ENCODE assay signal across 8 cellular contexts in the genomic region with DNA sequence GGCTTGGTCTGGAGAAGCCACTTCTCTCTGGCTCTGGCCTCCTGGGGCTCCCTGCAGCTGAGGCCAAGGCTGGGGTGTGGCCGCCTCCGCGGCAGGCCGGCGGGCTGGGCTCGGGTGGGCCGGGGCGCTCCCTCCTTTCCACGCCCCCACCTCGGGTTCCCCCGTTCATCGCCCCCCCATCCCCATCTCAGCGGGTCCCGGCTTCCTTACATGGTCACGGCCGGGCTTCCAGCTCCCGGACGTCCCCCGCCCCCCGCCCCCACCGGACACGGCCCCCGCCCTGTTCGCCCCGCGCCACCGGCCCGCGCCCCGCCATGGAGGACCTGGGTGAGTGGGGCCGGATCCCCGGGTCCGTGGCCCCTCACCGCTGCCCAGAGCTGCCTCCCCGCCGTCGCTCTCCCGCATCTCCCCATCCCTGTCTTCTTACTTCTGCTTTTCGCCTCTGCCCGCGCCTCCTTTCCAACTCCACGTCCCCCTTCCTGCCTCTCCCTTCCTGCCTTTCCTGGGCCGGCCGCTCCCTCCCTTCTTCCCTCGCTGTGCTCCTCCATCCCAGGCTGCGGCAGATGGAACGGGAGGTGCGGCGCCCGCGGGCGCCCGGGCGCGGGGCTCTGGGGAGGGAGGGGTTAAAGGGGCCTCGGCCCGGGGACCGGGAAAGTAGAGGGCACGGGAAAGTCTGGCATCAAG. TPM values are rescaled to one million over a fixed set of nuclear protein-coding genes. Genes with fewer than 3 reads are reported as not detected.
DNase-seq lines count a peak whose midpoint lies in the region; ATAC-seq and TF ChIP-seq lines count a peak whose summit lies in the region.

A gene (plus strand): TSS at position 278 of the 684 bp plus-strand sequence. CDS start 37 bp downstream, at position 315.

- in situ Hi-C loops in Caki2 (cut with HindIII; ENCODE audit: low pct_unique_long_range_greater_than_20kb, low sequenced_read_pairs) (no loop called here), mammary epithelial cell (cut with MboI; ENCODE audit: low sequenced_read_pairs in 2 of 2) (loop anchor here (10.0 to 25.0 kb wide), 2 partner anchors 223 to 390 kb away; a partner anchor contains a TSS)

- no peaks in the 10 kb centered on the region for H3K79me2 ChIP-seq in mammary epithelial cell (ENCODE audit: insufficient read depth, low read length)

- dilution Hi-C loops in mammary epithelial cell (cut with HindIII; ENCODE audit: low sequenced_read_pairs) = loop anchor here (25.0 kb wide), 1 partner anchor 285 kb away; a partner anchor contains a TSS

- peaks cover 8% of the 10 kb centered on the region for H3K4me1 ChIP-seq in mammary epithelial cell (ENCODE audit: insufficient read depth, low read length)

- peak within 1 kb of the TSS; percentile 92 for H2AFZ ChIP-seq in mammary epithelial cell (ENCODE audit: low read depth, low read length)

- CTCF ChIA-PET in mammary epithelial cell (lab: Charles Lee; ENCODE audit: low non-redundant PET) = interaction anchor here (0.6 to 0.7 kb wide), 2 partner anchors 10 to 11 kb away, joined by 3 to 5 read pairs; no protein-coding TSS in a partner anchor

- H3K36me3 ChIP-seq in mammary epithelial cell (ENCODE audit: insufficient read depth, low read length) = peaks cover 10% of the 10 kb centered on the region

- intact Hi-C loops in mammary epithelial cell (cut with micrococcal nuclease) = loop anchor here (1.0 to 2.0 kb wide), 3 partner anchors 13 to 397 kb away; a partner anchor contains a TSS

- H3K9me3 ChIP-seq in mammary epithelial cell (replicated peaks; ENCODE audit: insufficient read depth, low read length) = no peaks in the 10 kb centered on the region

- ATAC-seq in HG02981 (IDR thresholded peaks at IDR 0.05; ENCODE audit: unreplicated experiment) (no peak), GM19455 (IDR thresholded peaks at IDR 0.05; ENCODE audit: unreplicated experiment) (no peak), GM19023 (IDR thresholded peaks at IDR 0.05; ENCODE audit: unreplicated experiment) (no peak)

- H4K20me1 ChIP-seq in mammary epithelial cell (ENCODE audit: insufficient read depth, low read length) = no peaks in the 10 kb centered on the region

- DNase-seq in Caki2 (ENCODE audit: low read depth) = peak; percentile 49
- DNase-seq in NCI-H146 (lab: John Stamatoyannopoulos, UW) = peak; percentile 65
- peak; percentile 50 for DNase-seq in mammary epithelial cell
- DNase-seq in iPS-NIHi11 (ENCODE audit: low spot score) = peak; percentile 72

- TF ChIP-seq CTCF in mammary epithelial cell (conservative IDR thresholded peaks at IDR 0.05 in 1 of 2, IDR thresholded peaks at IDR 0.05 in 1 of 2; ENCODE audit: extremely low read depth in 1 of 2, insufficient read depth in 1 of 2, low read depth in 1 of 2, low read length in 2 of 2) = no peak

- H3K4me3 ChIP-seq in mammary epithelial cell (replicated peaks in 1 of 3; ENCODE audit: insufficient read depth in 1 of 3, low read depth in 2 of 3, low read length in 3 of 3) = peak within 1 kb of the TSS; percentile 69 to 75 (median 72)
- H3K4me3 ChIP-seq in skin epidermis = peak within 1 kb of the TSS; percentile 44 to 65 (median 49)

- no peaks in the 10 kb centered on the region for H3K27me3 ChIP-seq in mammary epithelial cell (ENCODE audit: insufficient read depth, low read length)

- BruUV-seq in mammary epithelial cell (replicated peaks; lab: Mats Ljungman, UMichigan) = no TSS peak

- H3K4me2 ChIP-seq in mammary epithelial cell (ENCODE audit: insufficient read depth, low read depth, low read length) = peak within 1 kb of the TSS; percentile 88

- H3K9ac ChIP-seq in mammary epithelial cell (ENCODE audit: insufficient read depth, low read length) = peak within 1 kb of the TSS; percentile 43

- H3K27ac ChIP-seq in mammary epithelial cell (ENCODE audit: insufficient read depth, low read depth, low read length) (peak within 1 kb of the TSS; percentile 55), skin epidermis (peak within 1 kb of the TSS; percentile 34 to 95 (median 87))

- WGBS in mammary epithelial cell (ENCODE audit: low coverage, missing lambda C conversion rate) = 6% methylated on average over 14 of the region's 59 CpGs

RNA-seq across cellular contexts. Expression of the gene that starts here (rescaled TPM):
- total RNA-seq in Caki2 (2014; rRNA removed; shearing (Covaris generic); ENCODE audit: low replicate concordance) = 12.5 and 20.3 TPM in 2 replicates
- 10 to 100 TPM; 45.4 to 50.7 TPM for total RNA-seq in mammary epithelial cell
- polyA plus RNA-seq in mammary epithelial cell = 22.7 TPM
- 62.4 TPM for polyA minus RNA-seq in mammary epithelial cell
